In the genomic region with DNA sequence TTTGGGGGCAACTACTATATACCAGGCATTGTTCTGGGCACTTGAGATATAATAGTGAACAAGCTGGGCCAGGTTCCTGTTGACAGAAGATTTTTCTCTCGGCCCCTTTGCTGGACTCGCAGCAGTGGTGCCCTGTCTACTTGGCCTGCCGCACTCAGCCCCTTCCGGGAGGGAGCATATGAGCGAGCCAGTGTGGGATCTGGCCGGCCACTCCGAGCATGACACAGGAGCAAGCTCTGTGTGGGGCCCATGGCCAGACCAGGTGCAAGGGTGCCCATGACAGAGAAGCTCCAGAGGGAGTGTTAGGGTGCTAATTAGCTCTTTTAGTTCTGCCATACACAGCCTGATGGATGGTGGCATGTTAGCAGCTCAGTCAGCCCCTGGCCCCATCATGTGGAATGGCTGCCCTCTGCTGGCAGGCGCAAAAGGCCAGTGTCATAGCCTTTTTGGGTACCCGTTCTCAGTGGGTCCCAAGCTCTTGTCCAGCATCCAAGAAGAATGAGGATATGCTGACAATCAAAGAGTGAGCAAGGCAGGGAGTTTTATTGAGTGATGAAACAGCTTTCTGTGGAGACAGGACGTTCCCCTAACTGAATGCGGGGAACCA, we compare ENCODE assay signal across 9 cellular contexts. TPM values are rescaled to one million over a fixed set of nuclear protein-coding genes. Genes with fewer than 3 reads are reported as not detected.
DNase-seq lines count a peak whose midpoint lies in the region; ATAC-seq, FAIRE-seq and TF ChIP-seq lines count a peak whose summit lies in the region.
"Had no signal": no experiment of that assay in that cellular context is flagged by ENCODE, and none has a peak within 500 bp of the region (broad histone marks: within the 10 kb centered on the region; RNA-seq: fewer than 3 reads in every experiment).

No MANE protein-coding gene starts in this region.

- H3K79me2 ChIP-seq in endothelial cell of umbilical vein (ENCODE audit: control insufficient read depth, insufficient read depth, low read length) = no peaks in the 10 kb centered on the region

- H3K4me3 ChIP-seq in endothelial cell of umbilical vein (replicated peaks in 1 of 3; ENCODE audit: insufficient read depth in 1 of 3, low read depth in 1 of 3, low read length in 3 of 3) (no peak overlapping the region), retinal pigment epithelial cell (ENCODE audit: low read length) (no peak overlapping the region)
- H3K4me3 ChIP-seq: BLaER1 had no signal

- intact Hi-C loops in endothelial cell of umbilical vein (cut with micrococcal nuclease) = loop anchor here (1.0 to 2.0 kb wide), 5 partner anchors 19 to 353 kb away; no protein-coding TSS in a partner anchor
- intact Hi-C loops in activated T-helper 2 cell treated with anti-CD3 and anti-CD28 coated beads, Interferon-gamma antibody, Interleukin-2, Interleukin-4, amounts not matched to agents 10 μg/mL and 5 μg/mL and 100 μg/mL, durations not matched to agents 14 hours and 24 hours and 36 hours (cut with micrococcal nuclease) = no loop called here
- intact Hi-C loops in activated T-helper 1 cell treated with anti-CD3 and anti-CD28 coated beads, Interleukin-12 subunit alpha, Interleukin-12 subunit beta, Interleukin-2, Interleukin-4 antibody, amounts not matched to agents 30 ng/mL and 10 ng/mL and 1 ng/mL, durations not matched to agents 14 hours and 24 hours and 36 hours (cut with micrococcal nuclease) = loop anchor here (1.0 kb wide), 2 partner anchors 59 to 354 kb away; no protein-coding TSS in a partner anchor

- peaks cover 4% of the 10 kb centered on the region for H3K27me3 Mint-ChIP-seq in activated T-helper 2 cell treated with anti-CD3 and anti-CD28 coated beads, Interferon-gamma antibody, Interleukin-2, Interleukin-4, amounts not matched to agents 10 μg/mL and 5 μg/mL and 100 μg/mL, durations not matched to agents 14 hours and 24 hours and 36 hours (ENCODE audit: low read depth)
- H3K27me3 Mint-ChIP-seq in activated T-helper 1 cell treated with anti-CD3 and anti-CD28 coated beads, Interleukin-12 subunit alpha, Interleukin-12 subunit beta, Interleukin-2, Interleukin-4 antibody, amounts not matched to agents 30 ng/mL and 10 ng/mL and 1 ng/mL, durations not matched to agents 14 hours and 24 hours and 36 hours (ENCODE audit: insufficient read depth) = peaks cover 3% of the 10 kb centered on the region

- no peaks in the 10 kb centered on the region for H3K9me1 ChIP-seq in endothelial cell of umbilical vein (replicated peaks; ENCODE audit: control insufficient read depth, extremely low read depth, insufficient read depth, low read length)

- H3K9me3 ChIP-seq in endothelial cell of umbilical vein (replicated peaks; ENCODE audit: control insufficient read depth, insufficient read depth, low read length) = no peaks in the 10 kb centered on the region

- H3K4me3 Mint-ChIP-seq in activated T-helper 2 cell treated with anti-CD3 and anti-CD28 coated beads, Interferon-gamma antibody, Interleukin-2, Interleukin-4, amounts not matched to agents 10 μg/mL and 5 μg/mL and 100 μg/mL, durations not matched to agents 14 hours and 24 hours and 36 hours (ENCODE audit: low read depth) = no peak overlapping the region
- no peak overlapping the region for H3K4me3 Mint-ChIP-seq in activated T-helper 1 cell treated with anti-CD3 and anti-CD28 coated beads, Interleukin-12 subunit alpha, Interleukin-12 subunit beta, Interleukin-2, Interleukin-4 antibody, amounts not matched to agents 30 ng/mL and 10 ng/mL and 1 ng/mL, durations not matched to agents 14 hours and 24 hours and 36 hours

- H3K4me2 ChIP-seq in endothelial cell of umbilical vein (ENCODE audit: insufficient read depth, low read length) = no peak overlapping the region
- H3K4me2 ChIP-seq: BLaER1 had no signal

- TF ChIP-seq CTCF in endothelial cell of umbilical vein (IDR thresholded peaks at IDR 0.05; ENCODE audit: extremely low read depth in 1 of 2, insufficient read depth in 1 of 2, low read depth in 1 of 2, low read length in 2 of 2) = peak; percentile 60 to 73
- peak; percentile 47 for TF ChIP-seq CTCF in retinal pigment epithelial cell (conservative IDR thresholded peaks at IDR 0.05; ENCODE audit: low read depth, low read length)

- H3K27ac Mint-ChIP-seq in activated T-helper 2 cell treated with anti-CD3 and anti-CD28 coated beads, Interferon-gamma antibody, Interleukin-2, Interleukin-4, amounts not matched to agents 10 μg/mL and 5 μg/mL and 100 μg/mL, durations not matched to agents 14 hours and 24 hours and 36 hours = no peak overlapping the region
- no peak overlapping the region for H3K27ac Mint-ChIP-seq in activated T-helper 1 cell treated with anti-CD3 and anti-CD28 coated beads, Interleukin-12 subunit alpha, Interleukin-12 subunit beta, Interleukin-2, Interleukin-4 antibody, amounts not matched to agents 30 ng/mL and 10 ng/mL and 1 ng/mL, durations not matched to agents 14 hours and 24 hours and 36 hours

- peak; percentile 67 for FAIRE-seq in endothelial cell of umbilical vein (lab: Jason Lieb, UNC)

- DNase-seq in NCI-H1417 (lab: John Stamatoyannopoulos, UW) (peak in 2 of 3 experiments; percentile 8 to 11), NCI-H1417 treated with DMSO at 0.1 percent for 48 hours (lab: John Stamatoyannopoulos, UW) (no peak), NCI-H226 (peak; percentile 11), endothelial cell of umbilical vein (ENCODE audit: low read depth, low spot score) (peak; percentile 56), retinal pigment epithelial cell (ENCODE audit: low read depth) (no peak)
- no peak for DNase-seq in activated T-helper 2 cell treated with anti-CD3 and anti-CD28 coated beads, Interferon-gamma antibody, Interleukin-2, Interleukin-4, amounts not matched to agents 10 μg/mL and 5 μg/mL and 100 μg/mL, durations not matched to agents 14 hours and 24 hours and 36 hours (ENCODE audit: low spot score)
- DNase-seq in activated T-helper 1 cell treated with anti-CD3 and anti-CD28 coated beads, Interleukin-12 subunit alpha, Interleukin-12 subunit beta, Interleukin-2, Interleukin-4 antibody, amounts not matched to agents 30 ng/mL and 10 ng/mL and 1 ng/mL, durations not matched to agents 14 hours and 24 hours and 36 hours (ENCODE audit: low spot score) = no peak

- no peaks in the 10 kb centered on the region for H3K4me1 Mint-ChIP-seq in activated T-helper 2 cell treated with anti-CD3 and anti-CD28 coated beads, Interferon-gamma antibody, Interleukin-2, Interleukin-4, amounts not matched to agents 10 μg/mL and 5 μg/mL and 100 μg/mL, durations not matched to agents 14 hours and 24 hours and 36 hours (ENCODE audit: low read depth)
- H3K4me1 Mint-ChIP-seq in activated T-helper 1 cell treated with anti-CD3 and anti-CD28 coated beads, Interleukin-12 subunit alpha, Interleukin-12 subunit beta, Interleukin-2, Interleukin-4 antibody, amounts not matched to agents 30 ng/mL and 10 ng/mL and 1 ng/mL, durations not matched to agents 14 hours and 24 hours and 36 hours (ENCODE audit: low read depth) = no peaks in the 10 kb centered on the region

- no peak for TF ChIP-seq POLR2A in endothelial cell of umbilical vein (IDR thresholded peaks at IDR 0.05; ENCODE audit: low read depth, low read length)

- CTCF ChIA-PET in endothelial cell of umbilical vein (lab: Charles Lee) = interaction anchor here (0.5 to 3.9 kb wide), 20 partner anchors 9 to 354 kb away, joined by 3 to 127 read pairs (median 4); a partner anchor contains a TSS

- ATAC-seq in HG03342 (IDR thresholded peaks at IDR 0.05; ENCODE audit: unreplicated experiment) = no peak

- no peaks in the 10 kb centered on the region for H3K9me3 Mint-ChIP-seq in activated T-helper 2 cell treated with anti-CD3 and anti-CD28 coated beads, Interferon-gamma antibody, Interleukin-2, Interleukin-4, amounts not matched to agents 10 μg/mL and 5 μg/mL and 100 μg/mL, durations not matched to agents 14 hours and 24 hours and 36 hours
- H3K9me3 Mint-ChIP-seq in activated T-helper 1 cell treated with anti-CD3 and anti-CD28 coated beads, Interleukin-12 subunit alpha, Interleukin-12 subunit beta, Interleukin-2, Interleukin-4 antibody, amounts not matched to agents 30 ng/mL and 10 ng/mL and 1 ng/mL, durations not matched to agents 14 hours and 24 hours and 36 hours = no peaks in the 10 kb centered on the region

- POLR2A ChIA-PET in endothelial cell of umbilical vein (lab: Charles Lee) = no interaction called here

- no peaks in the 10 kb centered on the region for H3K27me3 ChIP-seq in endothelial cell of umbilical vein (ENCODE audit: control insufficient read depth in 2 of 2, insufficient read depth in 2 of 2, low read length in 2 of 2)
- H3K27me3 ChIP-seq: BLaER1 had no signal

- no peaks in the 10 kb centered on the region for H3K36me3 Mint-ChIP-seq in activated T-helper 2 cell treated with anti-CD3 and anti-CD28 coated beads, Interferon-gamma antibody, Interleukin-2, Interleukin-4, amounts not matched to agents 10 μg/mL and 5 μg/mL and 100 μg/mL, durations not matched to agents 14 hours and 24 hours and 36 hours (ENCODE audit: low read depth)
- H3K36me3 Mint-ChIP-seq in activated T-helper 1 cell treated with anti-CD3 and anti-CD28 coated beads, Interleukin-12 subunit alpha, Interleukin-12 subunit beta, Interleukin-2, Interleukin-4 antibody, amounts not matched to agents 30 ng/mL and 10 ng/mL and 1 ng/mL, durations not matched to agents 14 hours and 24 hours and 36 hours (ENCODE audit: low read depth) = no peaks in the 10 kb centered on the region

- no peak overlapping the region for H3K9ac ChIP-seq in endothelial cell of umbilical vein (replicated peaks; ENCODE audit: extremely low read depth, insufficient read depth, low read length)
- H3K9ac ChIP-seq: BLaER1 had no signal

- no TSS peak for BruUV-seq in endothelial cell of umbilical vein (replicated peaks; lab: Mats Ljungman, UMichigan)

- no peak overlapping the region for H3K27ac ChIP-seq in endothelial cell of umbilical vein (ENCODE audit: insufficient read depth, low read depth, low read length)
- H3K27ac ChIP-seq: BLaER1 had no signal

- no peaks in the 10 kb centered on the region for H3K36me3 ChIP-seq in endothelial cell of umbilical vein (ENCODE audit: control insufficient read depth in 2 of 2, extremely low read depth in 1 of 2, insufficient read depth in 2 of 2, low read length in 2 of 2)
- H3K36me3 ChIP-seq: BLaER1 had no signal

- dilution Hi-C loops in endothelial cell of umbilical vein (cut with MboI; ENCODE audit: extremely low pct_ligation_motif_present, low sequenced_read_pairs) = no loop called here

- peaks cover 4% of the 10 kb centered on the region for H3K4me1 ChIP-seq in endothelial cell of umbilical vein (ENCODE audit: control insufficient read depth, extremely low read depth, insufficient read depth, low read length)
- H3K4me1 ChIP-seq: BLaER1 had no signal

- H4K20me1 ChIP-seq in endothelial cell of umbilical vein (replicated peaks; ENCODE audit: control insufficient read depth, extremely low read depth, insufficient read depth, low read length) = no peaks in the 10 kb centered on the region
- H4K20me1 ChIP-seq: BLaER1 had no signal

- no peak overlapping the region for H2AFZ ChIP-seq in endothelial cell of umbilical vein (ENCODE audit: low read depth, low read length)

RNA-seq across cellular contexts. Expression of a gene that starts 9.3 kb away (rescaled TPM):
- total RNA-seq in endothelial cell of umbilical vein = 0.14 and 0.44 TPM in 2 replicates
- 0.03 TPM in 1 of 2 replicates, not detected in the other for polyA plus RNA-seq in endothelial cell of umbilical vein
- polyA plus RNA-seq in endothelial cell of umbilical vein (2011; cell fraction: cytosol; rRNA removed) = 0.04 and 0.06 TPM in 2 replicates
- polyA plus RNA-seq in endothelial cell of umbilical vein (2011; cell fraction: nucleus; rRNA removed) = 0.14 and 0.27 TPM in 2 replicates
- polyA plus RNA-seq in endothelial cell of umbilical vein (2012) = 0.11 and 0.17 TPM in 2 replicates
- polyA minus RNA-seq in endothelial cell of umbilical vein = 0.05 and 0.23 TPM in 2 replicates
- polyA minus RNA-seq in endothelial cell of umbilical vein (2011; cell fraction: cytosol; rRNA and poly(A)+ RNA removed) = 0.41 TPM
- polyA minus RNA-seq in endothelial cell of umbilical vein (2011; cell fraction: nucleus; rRNA and poly(A)+ RNA removed) = 0.34 and 0.58 TPM in 2 replicates
- total RNA-seq in activated T-helper 2 cell treated with anti-CD3 and anti-CD28 coated beads, Interferon-gamma antibody, Interleukin-2, Interleukin-4, amounts not matched to agents 10 μg/mL and 5 μg/mL and 100 μg/mL, durations not matched to agents 14 hours and 24 hours and 36 hours = 0.07 TPM in 1 of 2 replicates, not detected in the other
- total RNA-seq in activated T-helper 1 cell treated with anti-CD3 and anti-CD28 coated beads, Interleukin-12 subunit alpha, Interleukin-12 subunit beta, Interleukin-2, Interleukin-4 antibody, amounts not matched to agents 30 ng/mL and 10 ng/mL and 1 ng/mL, durations not matched to agents 14 hours and 24 hours and 36 hours = 0.05 TPM in 2 replicates

Comparison
In these comparisons a context has a peak if more than half of its experiments do, and no peak if none do; other contexts are left out.
1. DNase-seq: peak in NCI-H1417 (2 of 3), NCI-H226 (single experiment) and endothelial cell of umbilical vein (single experiment); none in NCI-H1417 treated with DMSO at 0.1 percent for 48 hours (single experiment), retinal pigment epithelial cell (single experiment), activated T-helper 2 cell treated with anti-CD3 and anti-CD28 coated beads, Interferon-gamma antibody, Interleukin-2, Interleukin-4, amounts not matched to agents 10 μg/mL and 5 μg/mL and 100 μg/mL, durations not matched to agents 14 hours and 24 hours and 36 hours (single experiment) and activated T-helper 1 cell treated with anti-CD3 and anti-CD28 coated beads, Interleukin-12 subunit alpha, Interleukin-12 subunit beta, Interleukin-2, Interleukin-4 antibody, amounts not matched to agents 30 ng/mL and 10 ng/mL and 1 ng/mL, durations not matched to agents 14 hours and 24 hours and 36 hours (single experiment).